Comparison of ENCODE assay signal across 1 cellular context in the genomic region with DNA sequence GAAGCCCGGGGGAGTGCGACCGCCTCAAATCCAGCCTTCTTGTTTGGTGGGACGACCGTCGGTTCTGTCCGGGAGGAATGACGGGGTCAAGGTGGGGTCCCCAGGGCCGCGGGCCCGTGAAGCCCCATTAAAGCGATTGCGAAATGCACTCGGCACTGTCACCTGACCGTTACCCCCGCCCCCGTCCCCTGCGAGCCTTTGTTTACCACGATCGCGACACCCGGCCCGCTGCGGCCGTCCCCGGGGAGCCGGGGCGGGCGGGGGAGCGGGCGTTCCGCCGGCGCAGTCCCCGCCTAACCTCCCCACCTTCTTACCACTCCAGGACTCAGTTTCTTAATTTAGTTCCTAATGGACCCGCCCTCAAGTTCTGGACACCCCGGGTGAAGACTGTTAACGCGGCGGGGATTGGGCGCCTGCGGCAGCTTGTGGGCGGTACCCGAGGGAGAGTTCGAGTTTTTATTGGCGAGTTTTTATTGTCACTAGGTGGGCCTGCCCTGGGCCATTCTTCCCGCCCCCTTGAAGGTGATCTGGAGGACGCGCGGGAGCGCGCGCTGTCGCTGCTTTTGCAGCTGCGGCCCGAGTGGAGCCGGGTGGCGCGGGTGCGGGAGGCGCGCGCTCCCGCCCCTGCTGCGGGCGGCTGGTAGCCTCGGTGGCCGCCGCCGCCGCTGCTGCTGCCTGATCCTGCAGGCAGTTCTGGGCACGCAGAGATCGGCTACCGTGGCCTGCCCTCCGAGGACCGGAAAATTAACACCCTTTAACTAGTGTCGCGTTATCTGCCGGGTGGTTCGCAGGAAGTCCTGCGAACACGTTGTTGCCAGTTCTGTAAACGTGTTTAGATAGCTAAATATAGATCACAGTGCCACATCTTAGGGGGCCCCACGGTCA.
TF ChIP-seq lines count a peak whose summit lies in the region.

No MANE protein-coding gene starts in this region.

TF ChIP-seq in HepG2, 621 proteins besides CTCF, POLR2A, EP300 and RAD21 (continued from another document and continues in another):
- TF ChIP-seq ZBTB2 (CRISPR knock-in tag; IDR thresholded peaks at IDR 0.05; ENCODE audit: low read depth) (peak; percentile 55; the same call in 1 of the 2 replicates), HNRNPUL1 (IDR thresholded peaks at IDR 0.05; ENCODE audit: low read depth, low read length) (no peak), YEATS4 (CRISPR knock-in tag; IDR thresholded peaks at IDR 0.05; ENCODE audit: borderline replicate concordance) (peak; percentile 82), ZNF350 (CRISPR knock-in tag; IDR thresholded peaks at IDR 0.05; ENCODE audit: borderline replicate concordance, low read depth) (no peak), ZNF317 (CRISPR knock-in tag; IDR thresholded peaks at IDR 0.05) (no peak), ESRRA (CRISPR knock-in tag; IDR thresholded peaks at IDR 0.05; ENCODE audit: low read depth) (peak; percentile 98), SPEN (CRISPR knock-in tag; IDR thresholded peaks at IDR 0.05; ENCODE audit: low read depth) (peak; percentile 60), ZNF180 (CRISPR knock-in tag; IDR thresholded peaks at IDR 0.05; ENCODE audit: borderline replicate concordance, low read depth) (no peak), HMG20A (CRISPR knock-in tag; IDR thresholded peaks at IDR 0.05; ENCODE audit: borderline replicate concordance) (no peak), HDAC1 (CRISPR knock-in tag; IDR thresholded peaks at IDR 0.05) (no peak), ATF1 (CRISPR knock-in tag; IDR thresholded peaks at IDR 0.05) (no peak), XRCC5 (optimal IDR thresholded peaks at IDR 0.05; ENCODE audit: low read length) (peak; percentile 84), ZSCAN20 (CRISPR knock-in tag; IDR thresholded peaks at IDR 0.05; ENCODE audit: borderline replicate concordance) (no peak), ZBTB14 (CRISPR knock-in tag; IDR thresholded peaks at IDR 0.05) (peak; percentile 96), ZNF431 (CRISPR knock-in tag; IDR thresholded peaks at IDR 0.05; ENCODE audit: borderline replicate concordance, low read depth) (peak; percentile 45; the same call in 1 of the 2 replicates), ZNF124 (CRISPR knock-in tag; IDR thresholded peaks at IDR 0.05) (no peak), ZNF883 (CRISPR knock-in tag; IDR thresholded peaks at IDR 0.05; ENCODE audit: not compliant biosample characterization) (no peak), RNF219 (CRISPR knock-in tag; IDR thresholded peaks at IDR 0.05) (no peak), CHD4 (IDR thresholded peaks at IDR 0.05; ENCODE audit: borderline replicate concordance, low read length) (no peak), PLSCR1 (CRISPR knock-in tag; IDR thresholded peaks at IDR 0.05; ENCODE audit: borderline replicate concordance) (0 out of 2 replicates have a peak, but pooled peaks have one; percentile 41), ZBTB4 (CRISPR knock-in tag; IDR thresholded peaks at IDR 0.05; ENCODE audit: borderline replicate concordance) (no peak), HDAC2 (CRISPR knock-in tag; IDR thresholded peaks at IDR 0.05) (0 out of 2 replicates have a peak, but pooled peaks have one; percentile 18), NAIF1 (CRISPR knock-in tag; IDR thresholded peaks at IDR 0.05; ENCODE audit: borderline replicate concordance) (no peak), ZNF382 (CRISPR knock-in tag; IDR thresholded peaks at IDR 0.05; ENCODE audit: borderline replicate concordance) (no peak), ZMYM4 (CRISPR knock-in tag; IDR thresholded peaks at IDR 0.05) (peak; percentile 4; the same call in 1 of the 2 replicates), ZIK1 (CRISPR knock-in tag; IDR thresholded peaks at IDR 0.05; ENCODE audit: borderline replicate concordance, low read depth) (0 out of 2 replicates have a peak, but pooled peaks have one; percentile 19), ZNF260 (CRISPR knock-in tag; IDR thresholded peaks at IDR 0.05; ENCODE audit: borderline replicate concordance, low read depth) (no peak), SNAPC2 (CRISPR knock-in tag; IDR thresholded peaks at IDR 0.05) (no peak), U2AF1 (optimal IDR thresholded peaks at IDR 0.05; ENCODE audit: low read depth, low read length) (no peak)
- TF ChIP-seq, protein P1, sequence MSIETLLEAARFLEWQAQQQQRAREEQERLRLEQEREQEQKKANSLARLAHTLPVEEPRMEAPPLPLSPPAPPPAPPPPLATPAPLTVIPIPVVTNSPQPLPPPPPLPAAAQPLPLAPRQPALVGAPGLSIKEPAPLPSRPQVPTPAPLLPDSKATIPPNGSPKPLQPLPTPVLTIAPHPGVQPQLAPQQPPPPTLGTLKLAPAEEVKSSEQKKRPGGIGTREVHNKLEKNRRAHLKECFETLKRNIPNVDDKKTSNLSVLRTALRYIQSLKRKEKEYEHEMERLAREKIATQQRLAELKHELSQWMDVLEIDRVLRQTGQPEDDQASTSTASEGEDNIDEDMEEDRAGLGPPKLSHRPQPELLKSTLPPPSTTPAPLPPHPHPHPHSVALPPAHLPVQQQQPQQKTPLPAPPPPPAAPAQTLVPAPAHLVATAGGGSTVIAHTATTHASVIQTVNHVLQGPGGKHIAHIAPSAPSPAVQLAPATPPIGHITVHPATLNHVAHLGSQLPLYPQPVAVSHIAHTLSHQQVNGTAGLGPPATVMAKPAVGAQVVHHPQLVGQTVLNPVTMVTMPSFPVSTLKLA (IDR thresholded peaks at IDR 0.05): 0 out of 2 replicates have a peak, but pooled peaks have one; percentile 3
- TF ChIP-seq, protein P2, sequence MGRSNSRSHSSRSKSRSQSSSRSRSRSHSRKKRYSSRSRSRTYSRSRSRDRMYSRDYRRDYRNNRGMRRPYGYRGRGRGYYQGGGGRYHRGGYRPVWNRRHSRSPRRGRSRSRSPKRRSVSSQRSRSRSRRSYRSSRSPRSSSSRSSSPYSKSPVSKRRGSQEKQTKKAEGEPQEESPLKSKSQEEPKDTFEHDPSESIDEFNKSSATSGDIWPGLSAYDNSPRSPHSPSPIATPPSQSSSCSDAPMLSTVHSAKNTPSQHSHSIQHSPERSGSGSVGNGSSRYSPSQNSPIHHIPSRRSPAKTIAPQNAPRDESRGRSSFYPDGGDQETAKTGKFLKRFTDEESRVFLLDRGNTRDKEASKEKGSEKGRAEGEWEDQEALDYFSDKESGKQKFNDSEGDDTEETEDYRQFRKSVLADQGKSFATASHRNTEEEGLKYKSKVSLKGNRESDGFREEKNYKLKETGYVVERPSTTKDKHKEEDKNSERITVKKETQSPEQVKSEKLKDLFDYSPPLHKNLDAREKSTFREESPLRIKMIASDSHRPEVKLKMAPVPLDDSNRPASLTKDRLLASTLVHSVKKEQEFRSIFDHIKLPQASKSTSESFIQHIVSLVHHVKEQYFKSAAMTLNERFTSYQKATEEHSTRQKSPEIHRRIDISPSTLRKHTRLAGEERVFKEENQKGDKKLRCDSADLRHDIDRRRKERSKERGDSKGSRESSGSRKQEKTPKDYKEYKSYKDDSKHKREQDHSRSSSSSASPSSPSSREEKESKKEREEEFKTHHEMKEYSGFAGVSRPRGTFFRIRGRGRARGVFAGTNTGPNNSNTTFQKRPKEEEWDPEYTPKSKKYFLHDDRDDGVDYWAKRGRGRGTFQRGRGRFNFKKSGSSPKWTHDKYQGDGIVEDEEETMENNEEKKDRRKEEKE (IDR thresholded peaks at IDR 0.05): no peak
- TF ChIP-seq, protein P3, sequence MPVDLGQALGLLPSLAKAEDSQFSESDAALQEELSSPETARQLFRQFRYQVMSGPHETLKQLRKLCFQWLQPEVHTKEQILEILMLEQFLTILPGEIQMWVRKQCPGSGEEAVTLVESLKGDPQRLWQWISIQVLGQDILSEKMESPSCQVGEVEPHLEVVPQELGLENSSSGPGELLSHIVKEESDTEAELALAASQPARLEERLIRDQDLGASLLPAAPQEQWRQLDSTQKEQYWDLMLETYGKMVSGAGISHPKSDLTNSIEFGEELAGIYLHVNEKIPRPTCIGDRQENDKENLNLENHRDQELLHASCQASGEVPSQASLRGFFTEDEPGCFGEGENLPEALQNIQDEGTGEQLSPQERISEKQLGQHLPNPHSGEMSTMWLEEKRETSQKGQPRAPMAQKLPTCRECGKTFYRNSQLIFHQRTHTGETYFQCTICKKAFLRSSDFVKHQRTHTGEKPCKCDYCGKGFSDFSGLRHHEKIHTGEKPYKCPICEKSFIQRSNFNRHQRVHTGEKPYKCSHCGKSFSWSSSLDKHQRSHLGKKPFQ (CRISPR knock-in tag; IDR thresholded peaks at IDR 0.05; ENCODE audit: insufficient replicate concordance): peak; percentile 29
- TF ChIP-seq, protein P4, sequence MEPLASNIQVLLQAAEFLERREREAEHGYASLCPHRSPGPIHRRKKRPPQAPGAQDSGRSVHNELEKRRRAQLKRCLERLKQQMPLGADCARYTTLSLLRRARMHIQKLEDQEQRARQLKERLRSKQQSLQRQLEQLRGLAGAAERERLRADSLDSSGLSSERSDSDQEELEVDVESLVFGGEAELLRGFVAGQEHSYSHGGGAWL (CRISPR knock-in tag; IDR thresholded peaks at IDR 0.05): peak; percentile 23; the same call in 1 of the 2 replicates
- TF ChIP-seq, protein P5, sequence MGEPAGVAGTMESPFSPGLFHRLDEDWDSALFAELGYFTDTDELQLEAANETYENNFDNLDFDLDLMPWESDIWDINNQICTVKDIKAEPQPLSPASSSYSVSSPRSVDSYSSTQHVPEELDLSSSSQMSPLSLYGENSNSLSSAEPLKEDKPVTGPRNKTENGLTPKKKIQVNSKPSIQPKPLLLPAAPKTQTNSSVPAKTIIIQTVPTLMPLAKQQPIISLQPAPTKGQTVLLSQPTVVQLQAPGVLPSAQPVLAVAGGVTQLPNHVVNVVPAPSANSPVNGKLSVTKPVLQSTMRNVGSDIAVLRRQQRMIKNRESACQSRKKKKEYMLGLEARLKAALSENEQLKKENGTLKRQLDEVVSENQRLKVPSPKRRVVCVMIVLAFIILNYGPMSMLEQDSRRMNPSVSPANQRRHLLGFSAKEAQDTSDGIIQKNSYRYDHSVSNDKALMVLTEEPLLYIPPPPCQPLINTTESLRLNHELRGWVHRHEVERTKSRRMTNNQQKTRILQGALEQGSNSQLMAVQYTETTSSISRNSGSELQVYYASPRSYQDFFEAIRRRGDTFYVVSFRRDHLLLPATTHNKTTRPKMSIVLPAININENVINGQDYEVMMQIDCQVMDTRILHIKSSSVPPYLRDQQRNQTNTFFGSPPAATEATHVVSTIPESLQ (CRISPR knock-in tag; conservative IDR thresholded peaks at IDR 0.05): no peak
